Comparison of ENCODE assay signal across 12 cellular contexts in genomic region chrX:78979789-78980464, GRCh38. TPM values are rescaled to one million over a fixed set of nuclear protein-coding genes. Genes with fewer than 3 reads are reported as not detected.
DNase-seq lines count a peak whose midpoint lies in the region; ATAC-seq and TF ChIP-seq lines count a peak whose summit lies in the region.
"Had no signal": no experiment of that assay in that cellular context is flagged by ENCODE, and none has a peak within 500 bp of the region (broad histone marks: within the 10 kb centered on the region; RNA-seq: fewer than 3 reads in every experiment).

No MANE protein-coding gene starts in this region.

- TF ChIP-seq EP300 in ovary (IDR thresholded peaks at IDR 0.05) = no peak

- H3K27ac ChIP-seq in ovary = no peak overlapping the region

- no peak for TF ChIP-seq POLR2A in ovary (IDR thresholded peaks at IDR 0.05)

- H3K9me3 ChIP-seq in ovary = no peaks in the 10 kb centered on the region

- peak overlapping the region; percentile 98 for H3K27ac Mint-ChIP-seq in activated naive CD8-positive, alpha-beta T cell treated with anti-CD3 and anti-CD28 coated beads for 36 hours
- H3K27ac Mint-ChIP-seq: brain had no signal

- H3K27me3 ChIP-seq in ovary = no peaks in the 10 kb centered on the region

- peak overlapping the region; percentile 65 for H3K4me3 Mint-ChIP-seq in activated naive CD8-positive, alpha-beta T cell treated with anti-CD3 and anti-CD28 coated beads for 36 hours
- H3K4me3 Mint-ChIP-seq: brain had no signal

- DNase-seq in activated naive CD8-positive, alpha-beta T cell treated with anti-CD3 and anti-CD28 coated beads for 36 hours = peak; percentile 19
- no peak for DNase-seq in NCI-H82 (lab: John Stamatoyannopoulos, UW)
- no peak for DNase-seq in HCEC 1CT
- no peak for DNase-seq in COR-L47 (lab: John Stamatoyannopoulos, UW)
- no peak for DNase-seq in ovary
- DNase-seq: kidney glomerular epithelial cell; NCI-H524; stimulated activated CD4-positive, alpha-beta T cell treated with anti-CD3 and anti-CD28 coated beads, Interleukin-4, amount 100 ng/mL, for 1 hour had no signal

- H3K36me3 Mint-ChIP-seq in activated naive CD8-positive, alpha-beta T cell treated with anti-CD3 and anti-CD28 coated beads for 36 hours = peaks cover 23% of the 10 kb centered on the region
- H3K36me3 Mint-ChIP-seq: brain had no signal

- no peak for TF ChIP-seq CTCF in ovary (IDR thresholded peaks at IDR 0.05)

- no peaks in the 10 kb centered on the region for H3K4me1 ChIP-seq in ovary (ENCODE audit: insufficient read depth)

- H3K4me1 Mint-ChIP-seq in activated naive CD8-positive, alpha-beta T cell treated with anti-CD3 and anti-CD28 coated beads for 36 hours = peaks cover 17% of the 10 kb centered on the region
- H3K4me1 Mint-ChIP-seq: brain had no signal

- H3K4me3 ChIP-seq in ovary = no peak overlapping the region

- no peaks in the 10 kb centered on the region for H3K36me3 ChIP-seq in ovary

- 53 to 55% (median 54%) methylated on average over 4 of the region's 4 CpGs for WGBS in ovary, 3 donors

- intact Hi-C loops in ovary (cut with DNase I) = no loop called here

- ATAC-seq in GM18498 (IDR thresholded peaks at IDR 0.05; ENCODE audit: unreplicated experiment) = peak; percentile 100
- peak; percentile 97 for ATAC-seq in GM19467 (IDR thresholded peaks at IDR 0.05; ENCODE audit: unreplicated experiment)
- ATAC-seq in HG03175 (IDR thresholded peaks at IDR 0.05; ENCODE audit: unreplicated experiment) = peak; percentile 99

- no peaks in the 10 kb centered on the region for H3K27me3 Mint-ChIP-seq in activated naive CD8-positive, alpha-beta T cell treated with anti-CD3 and anti-CD28 coated beads for 36 hours

- peaks cover 15% of the 10 kb centered on the region for H3K9me3 Mint-ChIP-seq in activated naive CD8-positive, alpha-beta T cell treated with anti-CD3 and anti-CD28 coated beads for 36 hours

RNA-seq across cellular contexts. Expression of gene P2RY10, which starts 34.7 kb away (rescaled TPM):
- 10 to 100 TPM; 54.5 to 55.4 TPM for total RNA-seq in activated naive CD8-positive, alpha-beta T cell treated with anti-CD3 and anti-CD28 coated beads for 36 hours
- under 1 TPM in 4 of 7 donors, not detected in 3; 0.23 to 0.54 (median 0.28) TPM for total RNA-seq in ovary
- polyA plus RNA-seq in ovary = 1 to 10 TPM in 1 of 2 donors, under 1 TPM in 1; 0.11 to 1.9 TPM

Comparison
In these comparisons a context has a peak if more than half of its experiments do, and no peak if none do; other contexts are left out.
1. RNA of gene P2RY10, which starts 34.7 kb away (total RNA-seq): 54.5 to 55.4 TPM in activated naive CD8-positive, alpha-beta T cell treated with anti-CD3 and anti-CD28 coated beads for 36 hours; 0.23 to 0.54 TPM in ovary; every median in the first group is over 10 times any median in the second.
2. Peak in every context shown above with its lines, with median percentiles within 50 percentile points of each other: ATAC-seq.